8 cellular contexts compared by ENCODE assay signal in genomic region chr3:194520682-194521162, GRCh38. TPM values are rescaled to one million over a fixed set of nuclear protein-coding genes. Genes with fewer than 3 reads are reported as not detected.
DNase-seq lines count a peak whose midpoint lies in the region; ATAC-seq, FAIRE-seq and TF ChIP-seq lines count a peak whose summit lies in the region.
"Not testable (repeated sequence)": the region's sequence is repeated elsewhere in the genome, so short reads cannot be mapped to it uniquely, and the experiment has no call there.

No MANE protein-coding gene starts in this region.

- H3K36me3 ChIP-seq in HUES48 (ENCODE audit: control insufficient read depth, insufficient read depth, low read length); colonic mucosa: not testable (repeated sequence)

- not testable (repeated sequence) for TF ChIP-seq CTCF in A549 (IDR thresholded peaks at IDR 0.05); colonic mucosa (IDR thresholded peaks at IDR 0.05); nephron progenitor cell (IDR thresholded peaks at IDR 0.05)

- H3K27ac ChIP-seq in A549, result peak overlapping the region; percentile 37 to 45; a peak in 4 of 6 replicates
- peak overlapping the region; percentile 21 for H3K27ac ChIP-seq in HUES48 (ENCODE audit: low read depth, low read length)
- H3K27ac ChIP-seq in colonic mucosa, result not testable (repeated sequence)

- H3K4me1 Mint-ChIP-seq in activated T-cell treated with anti-CD3 and anti-CD28 coated beads, Interleukin-2, amount 50 U/mL, for 4 hours (ENCODE audit: low read depth), result peaks cover 32% of the 10 kb centered on the region
- peaks cover 16% of the 10 kb centered on the region for H3K4me1 Mint-ChIP-seq in nephron progenitor cell

- not testable (repeated sequence) for TF ChIP-seq POLR2A in A549 (IDR thresholded peaks at IDR 0.05; ENCODE audit: low read length)

- FAIRE-seq in A549 (lab: Jason Lieb, UNC), result not testable (repeated sequence)

- peak overlapping the region; percentile 15; the same call in 2 of the 3 replicates for H3K4me2 ChIP-seq in A549

- H3K36me3 Mint-ChIP-seq in activated T-cell treated with anti-CD3 and anti-CD28 coated beads, Interleukin-2, amount 50 U/mL, for 4 hours (ENCODE audit: insufficient read depth); nephron progenitor cell (ENCODE audit: low read depth): not testable (repeated sequence)

- H3K27me3 Mint-ChIP-seq in activated T-cell treated with anti-CD3 and anti-CD28 coated beads, Interleukin-2, amount 50 U/mL, for 4 hours (ENCODE audit: low read depth); nephron progenitor cell (ENCODE audit: low read depth, poor library complexity): not testable (repeated sequence)

- WGBS in A549 (ENCODE audit: missing lambda C conversion rate), result 78% methylated on average over 8 of the region's 8 CpGs

- H3K9me3 Mint-ChIP-seq in activated T-cell treated with anti-CD3 and anti-CD28 coated beads, Interleukin-2, amount 50 U/mL, for 4 hours, result not testable (repeated sequence)
- peaks cover 32% of the 10 kb centered on the region for H3K9me3 Mint-ChIP-seq in nephron progenitor cell

- TF ChIP-seq EP300 in A549 (IDR thresholded peaks at IDR 0.05), result not testable (repeated sequence)

- H3K4me1 ChIP-seq in A549, result peaks cover 35% of the 10 kb centered on the region
- H3K4me1 ChIP-seq in HUES48 (ENCODE audit: control insufficient read depth, insufficient read depth, low read length); colonic mucosa: not testable (repeated sequence)

- DNase-seq in A549 (ENCODE audit: low read depth in 1 of 2, low spot score in 1 of 2); nephron progenitor cell: not testable (repeated sequence)
- DNase-seq in activated CD4-positive, CD25-positive, alpha-beta regulatory T cell treated with anti-CD3 and anti-CD28 coated beads, Interleukin-2, amount 50 U/mL, for 72 hours, result peak; percentile 62
- DNase-seq in activated T-cell treated with anti-CD3 and anti-CD28 coated beads, Interleukin-2, amount 50 U/mL, for 4 hours, result peak; percentile 17
- DNase-seq in colonic mucosa, result peak; percentile 38
- peak; percentile 47 to 78 for DNase-seq in stimulated activated CD4-positive, alpha-beta T cell treated with anti-CD3 and anti-CD28 coated beads, Interleukin-4, amount 100 ng/mL, for 48 hours (ENCODE audit: low read depth in 2 of 2)

- CTCF ChIA-PET in A549 (lab: Yijun Ruan, JAX), result not testable (repeated sequence)

- POLR2A ChIA-PET in A549 (lab: Yijun Ruan, JAX), result not testable (repeated sequence)

- not testable (repeated sequence) for H3K27me3 ChIP-seq in HUES48 (ENCODE audit: control insufficient read depth, insufficient read depth, low read length); colonic mucosa

- not testable (repeated sequence) for ATAC-seq in A549
- peak; percentile 94 for ATAC-seq in GM21529 (IDR thresholded peaks at IDR 0.05; ENCODE audit: unreplicated experiment)
- ATAC-seq in activated T-cell treated with anti-CD3 and anti-CD28 coated beads, Interleukin-2, amount 50 U/mL, for 4 hours, result peak; percentile 97 to 98

- not testable (repeated sequence) for H3K4me3 ChIP-seq in A549; HUES48 (ENCODE audit: low read depth, low read length); colonic mucosa

- H3K9me3 ChIP-seq in A549; HUES48 (ENCODE audit: control insufficient read depth, insufficient read depth, low read length); colonic mucosa: not testable (repeated sequence)

- intact Hi-C loops in colonic mucosa (cut with DNase I), result not testable (repeated sequence)

- not testable (repeated sequence) for H3K9ac ChIP-seq in HUES48 (ENCODE audit: low read depth, low read length); colonic mucosa (ENCODE audit: low read depth in 2 of 2, low read length in 2 of 2)

- H3K27ac Mint-ChIP-seq in nephron progenitor cell, result peak overlapping the region; percentile 61

- not testable (repeated sequence) for H3K4me3 Mint-ChIP-seq in activated T-cell treated with anti-CD3 and anti-CD28 coated beads, Interleukin-2, amount 50 U/mL, for 4 hours; nephron progenitor cell

- not testable (repeated sequence) for TF ChIP-seq RAD21 in A549 (conservative IDR thresholded peaks at IDR 0.05 in 1 of 2, IDR thresholded peaks at IDR 0.05 in 1 of 2)

RNA-seq across cellular contexts. Expression of gene ATP13A3, which starts 33.9 kb away (rescaled TPM):
- polyA plus RNA-seq in A549 (2011; rRNA removed) (84.5 and 102 TPM in 2 replicates), A549 (2017; fragmentation: RNase III; extraction: RNeasy Plus Mini Kit Qiagen cat#74134 plus additional on column Dnase treatment) (57.2 to 64.2 TPM (median 63.6 TPM) in 3 replicates)
- 13.5 and 14.2 TPM in 2 replicates for polyA plus RNA-seq in A549 (2012; cell fraction: cytosol; rRNA removed)
- polyA plus RNA-seq in A549 (2012; cell fraction: nucleus; rRNA removed), result 6.9 and 15.0 TPM in 2 replicates
- polyA minus RNA-seq in A549 (2011; rRNA and poly(A)+ RNA removed), result 53.0 and 57.1 TPM in 2 replicates
- 100 to 1,000 TPM; 186 to 209 (median 188) TPM for total RNA-seq in activated T-cell treated with anti-CD3 and anti-CD28 coated beads, Interleukin-2, amount 50 U/mL, for 4 hours
- 10 to 100 TPM; 86.0 to 89.8 TPM for total RNA-seq in colonic mucosa
